Comparison of ENCODE assay signal across 8 cellular contexts in the genomic region with DNA sequence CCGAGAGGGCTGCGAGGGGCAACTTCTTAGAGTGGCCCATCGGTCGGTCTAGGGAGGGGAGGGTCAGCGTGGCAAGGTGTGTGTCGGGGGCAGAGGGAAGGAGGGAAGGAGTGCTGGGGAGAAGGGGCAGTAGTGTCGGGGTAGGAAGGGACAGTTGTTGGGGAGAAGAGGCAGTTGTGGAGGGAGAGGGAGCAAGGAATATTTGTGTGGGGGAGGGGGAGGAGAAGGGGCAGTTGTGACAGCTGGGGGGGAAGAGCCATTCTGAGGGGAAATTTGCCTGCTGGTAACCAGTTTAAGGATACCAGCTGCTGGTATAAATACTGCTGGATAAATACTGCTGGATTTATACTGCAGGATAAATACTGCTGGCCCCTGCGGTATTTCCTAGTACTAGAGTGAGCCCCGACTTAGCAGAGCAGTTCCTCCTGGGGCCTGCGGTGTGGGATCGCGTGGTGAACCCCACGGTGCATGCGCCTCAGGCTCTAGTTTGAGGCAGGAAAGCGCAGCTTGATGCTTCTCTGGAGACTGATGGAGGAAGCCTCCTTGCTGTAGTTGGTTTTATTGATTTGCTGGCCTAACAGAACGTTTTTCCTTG. TPM values are rescaled to one million over a fixed set of nuclear protein-coding genes. Genes with fewer than 3 reads are reported as not detected.
DNase-seq lines count a peak whose midpoint lies in the region; ATAC-seq and TF ChIP-seq lines count a peak whose summit lies in the region.

No MANE protein-coding gene starts in this region.

- no peak overlapping the region for H3K27ac ChIP-seq in fibroblast of lung (ENCODE audit: insufficient read depth, low read length)

- H3K4me2 ChIP-seq in fibroblast of lung (ENCODE audit: extremely low read depth, insufficient read depth, low read length) = peak overlapping the region; percentile 77

- no peak overlapping the region for H3K9ac ChIP-seq in fibroblast of lung (ENCODE audit: insufficient read depth, low read length)

- H3K27me3 ChIP-seq in fibroblast of lung (ENCODE audit: control insufficient read depth, insufficient read depth, low read length) = peaks cover 39% of the 10 kb centered on the region

- H3K36me3 Mint-ChIP-seq in progenitor cell of endocrine pancreas (ENCODE audit: insufficient read depth) = no peaks in the 10 kb centered on the region

- no peaks in the 10 kb centered on the region for H4K20me1 ChIP-seq in fibroblast of lung (ENCODE audit: control insufficient read depth, extremely low read depth, insufficient read depth, low read length)

- peak overlapping the region; percentile 87 for H3K4me3 Mint-ChIP-seq in progenitor cell of endocrine pancreas (ENCODE audit: low read depth)

- H2AFZ ChIP-seq in fibroblast of lung (ENCODE audit: low read length) = peak overlapping the region; percentile 36

- peak overlapping the region; percentile 37 to 73 (median 60) for H3K4me3 ChIP-seq in fibroblast of lung (replicated peaks in 1 of 4; ENCODE audit: control extremely low read depth in 1 of 4, insufficient read depth in 1 of 4, low read depth in 3 of 4, low read length in 4 of 4)

- H3K4me1 Mint-ChIP-seq in progenitor cell of endocrine pancreas (ENCODE audit: low read depth) = peaks cover 27% of the 10 kb centered on the region

- H3K36me3 ChIP-seq in fibroblast of lung (ENCODE audit: control insufficient read depth, insufficient read depth, low read length) = no peaks in the 10 kb centered on the region

- no peak for TF ChIP-seq CTCF in fibroblast of lung (conservative IDR thresholded peaks at IDR 0.05 in 1 of 2, IDR thresholded peaks at IDR 0.05 in 1 of 2; ENCODE audit: low read depth in 1 of 2, low read length in 2 of 2)
- no peak for TF ChIP-seq CTCF in progenitor cell of endocrine pancreas (IDR thresholded peaks at IDR 0.05; ENCODE audit: unreplicated experiment)

- H3K9me3 ChIP-seq in fibroblast of lung (ENCODE audit: control insufficient read depth, insufficient read depth, low read depth, low read length) = no peaks in the 10 kb centered on the region

- peaks cover 33% of the 10 kb centered on the region for H3K27me3 Mint-ChIP-seq in progenitor cell of endocrine pancreas

- no peak overlapping the region for H3K27ac Mint-ChIP-seq in progenitor cell of endocrine pancreas

- no peaks in the 10 kb centered on the region for H3K9me3 Mint-ChIP-seq in progenitor cell of endocrine pancreas (ENCODE audit: low read depth)

- peak; percentile 26 for ATAC-seq in SK-N-SH treated with all-trans-retinoic acid at 6 μM for 48 hours
- no peak for ATAC-seq in left lobe of liver
- no peak for ATAC-seq in HG03521 (IDR thresholded peaks at IDR 0.05; ENCODE audit: unreplicated experiment)

- H3K4me1 ChIP-seq in fibroblast of lung (ENCODE audit: control insufficient read depth, extremely low read depth, insufficient read depth, low read length) = peaks cover 4% of the 10 kb centered on the region

- no peaks in the 10 kb centered on the region for H3K79me2 ChIP-seq in fibroblast of lung (ENCODE audit: control insufficient read depth, insufficient read depth, low read length)

- peak; percentile 32 for DNase-seq in NCI-H146 (lab: John Stamatoyannopoulos, UW)
- no peak for DNase-seq in NCI-H146 treated with DMSO at 0.1 percent for 48 hours (lab: John Stamatoyannopoulos, UW; ENCODE audit: unreplicated experiment)
- peak in 1 of 2 donors; percentile 12 for DNase-seq in fibroblast of lung (ENCODE audit: low read depth in 2 of 2)
- no peak for DNase-seq in progenitor cell of endocrine pancreas (ENCODE audit: low spot score, unreplicated experiment)
- no peak for DNase-seq in NCI-H446 treated with DMSO at 0.1 percent for 48 hours (lab: John Stamatoyannopoulos, UW)
- no peak for DNase-seq in left lobe of liver (ENCODE audit: low spot score)

TF ChIP-seq in SK-N-SH treated with all-trans-retinoic acid at 6 μM for 48 hours, 23 proteins besides CTCF, POLR2A, EP300 and RAD21 (continues in another document):
- TF ChIP-seq TOX (CRISPR knock-in tag; IDR thresholded peaks at IDR 0.05; ENCODE audit: borderline replicate concordance) = no peak
- no peak for TF ChIP-seq ZC3H10 (CRISPR knock-in tag; IDR thresholded peaks at IDR 0.05)
- TF ChIP-seq CSDC2 (CRISPR knock-in tag; IDR thresholded peaks at IDR 0.05) = no peak
- TF ChIP-seq, protein P1, sequence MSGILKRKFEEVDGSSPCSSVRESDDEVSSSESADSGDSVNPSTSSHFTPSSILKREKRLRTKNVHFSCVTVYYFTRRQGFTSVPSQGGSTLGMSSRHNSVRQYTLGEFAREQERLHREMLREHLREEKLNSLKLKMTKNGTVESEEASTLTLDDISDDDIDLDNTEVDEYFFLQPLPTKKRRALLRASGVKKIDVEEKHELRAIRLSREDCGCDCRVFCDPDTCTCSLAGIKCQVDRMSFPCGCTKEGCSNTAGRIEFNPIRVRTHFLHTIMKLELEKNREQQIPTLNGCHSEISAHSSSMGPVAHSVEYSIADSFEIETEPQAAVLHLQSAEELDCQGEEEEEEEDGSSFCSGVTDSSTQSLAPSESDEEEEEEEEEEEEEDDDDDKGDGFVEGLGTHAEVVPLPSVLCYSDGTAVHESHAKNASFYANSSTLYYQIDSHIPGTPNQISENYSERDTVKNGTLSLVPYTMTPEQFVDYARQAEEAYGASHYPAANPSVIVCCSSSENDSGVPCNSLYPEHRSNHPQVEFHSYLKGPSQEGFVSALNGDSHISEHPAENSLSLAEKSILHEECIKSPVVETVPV (CRISPR knock-in tag; IDR thresholded peaks at IDR 0.05) = no peak
- no peak for TF ChIP-seq BACH2 (CRISPR knock-in tag; IDR thresholded peaks at IDR 0.05; ENCODE audit: borderline replicate concordance)
- no peak for TF ChIP-seq GLIS3 (CRISPR knock-in tag; IDR thresholded peaks at IDR 0.05)
- TF ChIP-seq ZFP30 (CRISPR knock-in tag; IDR thresholded peaks at IDR 0.05) = no peak
- TF ChIP-seq ZNF8 (CRISPR knock-in tag; IDR thresholded peaks at IDR 0.05) = no peak
- TF ChIP-seq, protein P2, sequence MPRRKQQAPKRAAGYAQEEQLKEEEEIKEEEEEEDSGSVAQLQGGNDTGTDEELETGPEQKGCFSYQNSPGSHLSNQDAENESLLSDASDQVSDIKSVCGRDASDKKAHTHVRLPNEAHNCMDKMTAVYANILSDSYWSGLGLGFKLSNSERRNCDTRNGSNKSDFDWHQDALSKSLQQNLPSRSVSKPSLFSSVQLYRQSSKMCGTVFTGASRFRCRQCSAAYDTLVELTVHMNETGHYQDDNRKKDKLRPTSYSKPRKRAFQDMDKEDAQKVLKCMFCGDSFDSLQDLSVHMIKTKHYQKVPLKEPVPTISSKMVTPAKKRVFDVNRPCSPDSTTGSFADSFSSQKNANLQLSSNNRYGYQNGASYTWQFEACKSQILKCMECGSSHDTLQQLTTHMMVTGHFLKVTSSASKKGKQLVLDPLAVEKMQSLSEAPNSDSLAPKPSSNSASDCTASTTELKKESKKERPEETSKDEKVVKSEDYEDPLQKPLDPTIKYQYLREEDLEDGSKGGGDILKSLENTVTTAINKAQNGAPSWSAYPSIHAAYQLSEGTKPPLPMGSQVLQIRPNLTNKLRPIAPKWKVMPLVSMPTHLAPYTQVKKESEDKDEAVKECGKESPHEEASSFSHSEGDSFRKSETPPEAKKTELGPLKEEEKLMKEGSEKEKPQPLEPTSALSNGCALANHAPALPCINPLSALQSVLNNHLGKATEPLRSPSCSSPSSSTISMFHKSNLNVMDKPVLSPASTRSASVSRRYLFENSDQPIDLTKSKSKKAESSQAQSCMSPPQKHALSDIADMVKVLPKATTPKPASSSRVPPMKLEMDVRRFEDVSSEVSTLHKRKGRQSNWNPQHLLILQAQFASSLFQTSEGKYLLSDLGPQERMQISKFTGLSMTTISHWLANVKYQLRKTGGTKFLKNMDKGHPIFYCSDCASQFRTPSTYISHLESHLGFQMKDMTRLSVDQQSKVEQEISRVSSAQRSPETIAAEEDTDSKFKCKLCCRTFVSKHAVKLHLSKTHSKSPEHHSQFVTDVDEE (CRISPR knock-in tag; IDR thresholded peaks at IDR 0.05) = no peak
- no peak for TF ChIP-seq ARNTL (CRISPR knock-in tag; IDR thresholded peaks at IDR 0.05; ENCODE audit: borderline replicate concordance, low read depth)
- TF ChIP-seq, protein P3, sequence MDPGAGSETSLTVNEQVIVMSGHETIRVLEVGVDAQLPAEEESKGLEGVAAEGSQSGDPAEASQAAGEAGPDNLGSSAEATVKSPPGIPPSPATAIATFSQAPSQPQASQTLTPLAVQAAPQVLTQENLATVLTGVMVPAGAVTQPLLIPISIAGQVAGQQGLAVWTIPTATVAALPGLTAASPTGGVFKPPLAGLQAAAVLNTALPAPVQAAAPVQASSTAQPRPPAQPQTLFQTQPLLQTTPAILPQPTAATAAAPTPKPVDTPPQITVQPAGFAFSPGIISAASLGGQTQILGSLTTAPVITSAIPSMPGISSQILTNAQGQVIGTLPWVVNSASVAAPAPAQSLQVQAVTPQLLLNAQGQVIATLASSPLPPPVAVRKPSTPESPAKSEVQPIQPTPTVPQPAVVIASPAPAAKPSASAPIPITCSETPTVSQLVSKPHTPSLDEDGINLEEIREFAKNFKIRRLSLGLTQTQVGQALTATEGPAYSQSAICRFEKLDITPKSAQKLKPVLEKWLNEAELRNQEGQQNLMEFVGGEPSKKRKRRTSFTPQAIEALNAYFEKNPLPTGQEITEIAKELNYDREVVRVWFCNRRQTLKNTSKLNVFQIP (CRISPR knock-in tag; IDR thresholded peaks at IDR 0.05; ENCODE audit: borderline replicate concordance, low read depth) = no peak
- TF ChIP-seq ZNF565 (CRISPR knock-in tag; conservative IDR thresholded peaks at IDR 0.05; ENCODE audit: low read depth) = no peak

RNA-seq across cellular contexts. Expression of a gene that starts 0.3 kb away (rescaled TPM):
- 0.17 and 0.26 TPM in 2 replicates for total RNA-seq in fibroblast of lung
- polyA plus RNA-seq in fibroblast of lung = 0.06 and 0.08 TPM in 2 replicates
- polyA plus RNA-seq in fibroblast of lung (2012) = 0.02 and 0.05 TPM in 2 replicates
- 0.07 and 0.43 TPM in 2 replicates for polyA minus RNA-seq in fibroblast of lung (ENCODE audit: low replicate concordance)
- 0.22 and 0.29 TPM in 2 replicates for total RNA-seq in progenitor cell of endocrine pancreas
- total RNA-seq in left lobe of liver = 0.15 TPM

RNA-seq across cellular contexts. Expression of a gene that starts 12.9 kb away (rescaled TPM):
- total RNA-seq in fibroblast of lung (0.26 and 0.33 TPM in 2 replicates), progenitor cell of endocrine pancreas (32.3 and 34.5 TPM in 2 replicates), left lobe of liver (0.63 TPM)
- polyA plus RNA-seq in fibroblast of lung = 0.51 and 3.7 TPM in 2 replicates
- 0.53 and 3.2 TPM in 2 replicates for polyA plus RNA-seq in fibroblast of lung (2012)
- 0.93 and 7.4 TPM in 2 replicates for polyA minus RNA-seq in fibroblast of lung (ENCODE audit: low replicate concordance)

RNA-seq across cellular contexts. Expression of a gene that starts 29.6 kb away (rescaled TPM):
- total RNA-seq in fibroblast of lung (2.3 and 3.1 TPM in 2 replicates), progenitor cell of endocrine pancreas (26.4 and 28.0 TPM in 2 replicates), left lobe of liver (4.9 TPM)
- 3.0 and 7.2 TPM in 2 replicates for polyA plus RNA-seq in fibroblast of lung
- 4.9 and 10.4 TPM in 2 replicates for polyA plus RNA-seq in fibroblast of lung (2012)
- polyA minus RNA-seq in fibroblast of lung (ENCODE audit: low replicate concordance) = 6.2 and 14.8 TPM in 2 replicates

RNA-seq across cellular contexts. Expression of a gene that starts 30.6 kb away (rescaled TPM):
- total RNA-seq in fibroblast of lung (23.0 and 24.7 TPM in 2 replicates), progenitor cell of endocrine pancreas (106 and 121 TPM in 2 replicates), left lobe of liver (13.6 TPM)
- polyA plus RNA-seq in fibroblast of lung = 35.5 and 43.2 TPM in 2 replicates
- polyA plus RNA-seq in fibroblast of lung (2012) = 40.7 and 43.3 TPM in 2 replicates
- 123 and 139 TPM in 2 replicates for polyA minus RNA-seq in fibroblast of lung (ENCODE audit: low replicate concordance)

Comparison
In these comparisons a context has a peak if more than half of its experiments do, and no peak if none do; other contexts are left out.
1. RNA of a gene that starts 12.9 kb away (total RNA-seq): 32.3 to 34.5 TPM in progenitor cell of endocrine pancreas; 0.63 TPM in left lobe of liver (single experiment) and 0.26 to 0.33 TPM in fibroblast of lung; every median in the first group is over 10 times any median in the second.